In the genomic region with DNA sequence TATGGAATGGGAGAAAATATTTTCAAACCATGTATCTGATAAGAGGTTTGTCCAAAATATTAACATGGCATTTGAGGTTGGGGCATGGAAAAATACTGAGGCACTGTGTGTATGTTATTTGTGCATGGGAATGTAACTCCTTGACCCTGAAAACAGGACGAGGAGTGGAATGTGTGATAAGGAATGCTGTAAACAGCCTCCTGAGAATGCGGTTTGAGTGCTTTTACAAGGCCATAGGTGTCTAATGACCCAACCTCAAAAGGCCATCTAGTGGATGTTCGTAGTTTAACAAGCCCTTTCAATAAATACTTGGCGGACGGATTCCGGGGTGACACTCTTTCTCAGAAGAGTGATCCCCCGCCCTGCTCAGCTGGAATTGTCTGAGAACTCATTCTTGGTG, we compare ENCODE assay signal across 10 cellular contexts.
DNase-seq lines count a peak whose midpoint lies in the region; ATAC-seq and TF ChIP-seq lines count a peak whose summit lies in the region.
"Had no signal": no experiment of that assay in that cellular context is flagged by ENCODE, and none has a peak within 500 bp of the region (broad histone marks: within the 10 kb centered on the region; RNA-seq: fewer than 3 reads in every experiment).

No MANE protein-coding gene starts in this region.

- TF ChIP-seq RAD21 in SK-N-SH (IDR thresholded peaks at IDR 0.05; ENCODE audit: low read length), result peak; percentile 52

- TF ChIP-seq EP300 in SK-N-SH (IDR thresholded peaks at IDR 0.05; ENCODE audit: borderline replicate concordance in 1 of 2, low read depth in 1 of 2, low read length in 1 of 2), result no peak

- CTCF ChIA-PET in HEK293 (lab: Yijun Ruan, JAX) (interaction anchor here (0.6 to 3.0 kb wide), 14 partner anchors 10 to 269 kb away, joined by 3 to 13 read pairs (median 3); no protein-coding TSS in a partner anchor), SK-N-SH (lab: Yijun Ruan, JAX) (interaction anchor here (0.6 to 1.5 kb wide), 6 partner anchors 10 to 330 kb away, joined by 3 to 6 read pairs (median 4); no protein-coding TSS in a partner anchor)

- H3K4me3 ChIP-seq in BE2C (ENCODE audit: low read depth, low read length) (no peak overlapping the region), HEK293 (ENCODE audit: low read depth, low read length) (no peak overlapping the region), SK-N-SH (ENCODE audit: low read depth in 2 of 2, low read length in 1 of 2) (no peak overlapping the region), iPS-18a (ENCODE audit: low read length) (no peak overlapping the region)
- H3K4me3 ChIP-seq: thoracic aorta had no signal

- TF ChIP-seq POLR2A in GM18505 (IDR thresholded peaks at IDR 0.05; ENCODE audit: borderline replicate concordance, extremely low read depth, insufficient read depth, insufficient read length), result no peak

- ATAC-seq in HG02759 (IDR thresholded peaks at IDR 0.05; ENCODE audit: unreplicated experiment), result no peak
- no peak for ATAC-seq in GM18505 (IDR thresholded peaks at IDR 0.05; ENCODE audit: unreplicated experiment)

- no peaks in the 10 kb centered on the region for H3K9me2 ChIP-seq in SK-N-SH

- no peaks in the 10 kb centered on the region for H3K4me1 ChIP-seq in BE2C
- no peaks in the 10 kb centered on the region for H3K4me1 ChIP-seq in HEK293 (ENCODE audit: control insufficient read depth, insufficient read depth, low read length)
- H3K4me1 ChIP-seq in SK-N-SH (ENCODE audit: control insufficient read depth in 1 of 2, insufficient read depth in 2 of 2, low read depth in 1 of 2, low read length in 1 of 2), result no peaks in the 10 kb centered on the region
- no peaks in the 10 kb centered on the region for H3K4me1 ChIP-seq in iPS-18a (ENCODE audit: control insufficient read depth, low read depth, low read length)

- H3K27me3 ChIP-seq in BE2C (no peaks in the 10 kb centered on the region), SK-N-SH (ENCODE audit: insufficient read depth) (no peaks in the 10 kb centered on the region), iPS-18a (ENCODE audit: control insufficient read depth, insufficient read depth, low read length) (no peaks in the 10 kb centered on the region)

- H3K4me2 ChIP-seq in SK-N-SH, result no peak overlapping the region

- H3F3A ChIP-seq in SK-N-SH (replicated peaks; ENCODE audit: insufficient read depth), result peaks cover 6% of the 10 kb centered on the region

- no peak overlapping the region for H2AFZ ChIP-seq in SK-N-SH (ENCODE audit: low read depth)

- H3K9ac ChIP-seq in SK-N-SH (no peak overlapping the region), iPS-18a (ENCODE audit: low read length) (no peak overlapping the region)

- no peaks in the 10 kb centered on the region for H3K79me2 ChIP-seq in SK-N-SH (ENCODE audit: insufficient read depth)

- DNase-seq in BE2C (no peak), SK-N-SH (peak; percentile 33), posterior vena cava (ENCODE audit: low spot score) (no peak), COR-L47 (lab: John Stamatoyannopoulos, UW) (no peak)
- DNase-seq: activated B cell treated with CpG ODN at 0.5 μM for 24 hours had no signal

- intact Hi-C loops in posterior vena cava (cut with DNase I), result no loop called here

- no peak overlapping the region for H3K27ac ChIP-seq in HEK293 (ENCODE audit: extremely low read depth, low read depth, low read length)
- no peak overlapping the region for H3K27ac ChIP-seq in SK-N-SH (ENCODE audit: low read depth in 2 of 2, low read length in 1 of 2)
- H3K27ac ChIP-seq in iPS-18a (ENCODE audit: low read length), result peak overlapping the region; percentile 33
- H3K27ac ChIP-seq: thoracic aorta had no signal

- TF ChIP-seq CTCF in BE2C (IDR thresholded peaks at IDR 0.05; ENCODE audit: low read depth, low read length) (peak; percentile 54), HEK293 (tag by site-specific recombination; IDR thresholded peaks at IDR 0.05) (no peak), SK-N-SH (IDR thresholded peaks at IDR 0.05) (peak; percentile 45)

- POLR2A ChIA-PET in HEK293 (lab: Yijun Ruan, JAX) (no interaction called here), SK-N-SH (lab: Yijun Ruan, JAX) (no interaction called here)

- no peaks in the 10 kb centered on the region for H3K36me3 ChIP-seq in BE2C
- no peaks in the 10 kb centered on the region for H3K36me3 ChIP-seq in HEK293 (ENCODE audit: control insufficient read depth in 2 of 2, insufficient read depth in 1 of 2, low read length in 2 of 2)
- H3K36me3 ChIP-seq in SK-N-SH (replicated peaks in 1 of 2; ENCODE audit: control insufficient read depth in 1 of 2, insufficient read depth in 2 of 2, low read length in 1 of 2), result no peaks in the 10 kb centered on the region
- H3K36me3 ChIP-seq in iPS-18a (ENCODE audit: control insufficient read depth, low read depth, low read length), result no peaks in the 10 kb centered on the region
- H3K36me3 ChIP-seq: thoracic aorta had no signal

- H3K9me3 ChIP-seq in BE2C (no peaks in the 10 kb centered on the region), HEK293 (ENCODE audit: control insufficient read depth, insufficient read depth, low read depth, low read length) (no peaks in the 10 kb centered on the region), SK-N-SH (peaks cover 8% of the 10 kb centered on the region; the same call in 1 of the 2 replicates), iPS-18a (ENCODE audit: control insufficient read depth, low read depth, low read length) (peaks cover 11% of the 10 kb centered on the region)
- H3K9me3 ChIP-seq: thoracic aorta had no signal

- 28% methylated on average over 7 of the region's 7 CpGs for WGBS in SK-N-SH (ENCODE audit: low lambda C conversion rate)

- no peaks in the 10 kb centered on the region for H4K20me1 ChIP-seq in SK-N-SH (ENCODE audit: insufficient read depth)

TF ChIP-seq in HEK293, 187 proteins besides CTCF, POLR2A, EP300 and RAD21 (continues in another document):
- TF ChIP-seq SETDB1 (IDR thresholded peaks at IDR 0.05; ENCODE audit: insufficient read length, low read length), result no peak
- TF ChIP-seq TRIM28 (IDR thresholded peaks at IDR 0.05; ENCODE audit: borderline replicate concordance, low read length), result 0 out of 2 replicates have a peak, but pooled peaks have one; percentile 55
- 0 out of 2 replicates have a peak, but pooled peaks have one; percentile 16 for TF ChIP-seq ZSCAN30 (tag by site-specific recombination; IDR thresholded peaks at IDR 0.05)
- TF ChIP-seq ZNF366 (tag by site-specific recombination; conservative IDR thresholded peaks at IDR 0.05), result no peak
- peak; percentile 46 for TF ChIP-seq ZNF654 (tag by site-specific recombination; IDR thresholded peaks at IDR 0.05; ENCODE audit: low read depth)

TF ChIP-seq in SK-N-SH, 30 proteins besides CTCF, POLR2A, EP300 and RAD21:
- TF ChIP-seq SMC3 (IDR thresholded peaks at IDR 0.05; ENCODE audit: low read depth, low read length), result peak; percentile 41; the same call in 1 of the 2 replicates
- TF ChIP-seq SIN3A (IDR thresholded peaks at IDR 0.05; ENCODE audit: borderline replicate concordance, low read depth, low read length), result no peak
